16 cellular contexts compared by ENCODE assay signal in genomic region chr1:25166847-25167246, GRCh38.
A peak's percentile ranks its signal among the peaks of the same experiment; 100 is the strongest.
DNase-seq lines count a peak whose midpoint lies in the region; ATAC-seq, FAIRE-seq and TF ChIP-seq lines count a peak whose summit lies in the region.
"Had no signal": no experiment of that assay in that cellular context is flagged by ENCODE, and none has a peak within 500 bp of the region (broad histone marks: within the 10 kb centered on the region; RNA-seq: fewer than 3 reads in every experiment).

No MANE protein-coding gene starts in this region.

- 92% methylated on average over 3 of the region's 4 CpGs for WGBS in A549 (ENCODE audit: missing lambda C conversion rate)
- WGBS in mammary epithelial cell (ENCODE audit: low coverage, missing lambda C conversion rate) = 36% methylated on average over 2 of the region's 4 CpGs
- WGBS in hepatocyte (ENCODE audit: low lambda C conversion rate, missing lambda C conversion rate) = 88% methylated on average over 2 of the region's 4 CpGs

- in situ Hi-C loops in mammary epithelial cell (cut with MboI; ENCODE audit: low sequenced_read_pairs in 2 of 2) = no loop called here

- POLR2A ChIA-PET in A549 (lab: Yijun Ruan, JAX) = no interaction called here
- POLR2A ChIA-PET in Caco-2 (lab: Charles Lee) = no interaction called here

- ATAC-seq in A549 (no peak), GM21576 (IDR thresholded peaks at IDR 0.05; ENCODE audit: unreplicated experiment) (no peak), HG03108 (IDR thresholded peaks at IDR 0.05; ENCODE audit: unreplicated experiment) (no peak), GM19395 (IDR thresholded peaks at IDR 0.05; ENCODE audit: unreplicated experiment) (no peak)
- ATAC-seq: CD8-positive, alpha-beta T cell had no signal

- no peaks in the 10 kb centered on the region for H3K27me3 Mint-ChIP-seq in Caco-2 (ENCODE audit: insufficient read depth, unreplicated experiment)

- H4K20me1 ChIP-seq in mammary epithelial cell (ENCODE audit: insufficient read depth, low read length) (no peaks in the 10 kb centered on the region), hepatocyte (ENCODE audit: insufficient read depth, poor library complexity, severe bottlenecking) (no peaks in the 10 kb centered on the region)

- BruUV-seq in Caco-2 (replicated peaks; lab: Mats Ljungman, UMichigan) = no TSS peak
- no TSS peak for BruUV-seq in mammary epithelial cell (replicated peaks; lab: Mats Ljungman, UMichigan)

- peaks cover 26% of the 10 kb centered on the region for H3K4me1 ChIP-seq in A549
- peaks cover 29% of the 10 kb centered on the region for H3K4me1 ChIP-seq in Caco-2
- peaks cover 13% of the 10 kb centered on the region for H3K4me1 ChIP-seq in mammary epithelial cell (ENCODE audit: insufficient read depth, low read length)
- H3K4me1 ChIP-seq in hepatocyte (ENCODE audit: insufficient read depth) = peaks cover 25% of the 10 kb centered on the region

- no peaks in the 10 kb centered on the region for H3K79me2 ChIP-seq in mammary epithelial cell (ENCODE audit: insufficient read depth, low read length)
- H3K79me2 ChIP-seq in hepatocyte = no peaks in the 10 kb centered on the region

- H3K9me3 ChIP-seq in A549 (no peaks in the 10 kb centered on the region), Caco-2 (no peaks in the 10 kb centered on the region), mammary epithelial cell (replicated peaks; ENCODE audit: insufficient read depth, low read length) (no peaks in the 10 kb centered on the region), hepatocyte (ENCODE audit: low read depth) (no peaks in the 10 kb centered on the region)

- no peaks in the 10 kb centered on the region for H3K27me3 ChIP-seq in Caco-2 (replicated peaks; ENCODE audit: control insufficient read depth, insufficient read depth, low read length)
- no peaks in the 10 kb centered on the region for H3K27me3 ChIP-seq in mammary epithelial cell (ENCODE audit: insufficient read depth, low read length)
- no peaks in the 10 kb centered on the region for H3K27me3 ChIP-seq in hepatocyte

- no peak overlapping the region for H3K9ac ChIP-seq in mammary epithelial cell (ENCODE audit: insufficient read depth, low read length)

- dilution Hi-C loops in mammary epithelial cell (cut with HindIII; ENCODE audit: low sequenced_read_pairs) = no loop called here

- H3K36me3 ChIP-seq in Caco-2 (ENCODE audit: control insufficient read depth, insufficient read depth, low read length) (no peaks in the 10 kb centered on the region; the same call in 1 of the 2 replicates), mammary epithelial cell (ENCODE audit: insufficient read depth, low read length) (no peaks in the 10 kb centered on the region), hepatocyte (replicated peaks; ENCODE audit: insufficient read depth, low read depth) (no peaks in the 10 kb centered on the region)

- no peak for TF ChIP-seq RAD21 in A549 (conservative IDR thresholded peaks at IDR 0.05 in 1 of 2, IDR thresholded peaks at IDR 0.05 in 1 of 2)

- no peak for TF ChIP-seq EP300 in A549 (IDR thresholded peaks at IDR 0.05)

- peaks cover under 1% of the 10 kb centered on the region for H3K9me3 Mint-ChIP-seq in Caco-2 (ENCODE audit: unreplicated experiment)
- H3K9me3 Mint-ChIP-seq: CD8-positive, alpha-beta T cell; GM23338 had no signal

- intact Hi-C loops in Caco-2 (cut with micrococcal nuclease; ENCODE audit: unreplicated experiment) = no loop called here
- intact Hi-C loops in mammary epithelial cell (cut with micrococcal nuclease) = no loop called here

- H3K9me2 ChIP-seq in hepatocyte (replicated peaks; ENCODE audit: insufficient read depth) = no peaks in the 10 kb centered on the region

- no peak for DNase-seq in A549 (ENCODE audit: low read depth in 1 of 2, low spot score in 1 of 2)
- DNase-seq in Caco-2 = no peak
- DNase-seq in mammary epithelial cell = no peak
- DNase-seq in hepatocyte (ENCODE audit: low spot score) = no peak
- DNase-seq in NCI-H446 (lab: John Stamatoyannopoulos, UW) = no peak
- DNase-seq: CD8-positive, alpha-beta T cell; COR-L47; GF-D8; H7 had no signal

- FAIRE-seq in A549 (lab: Jason Lieb, UNC) = no peak
- FAIRE-seq: GM19239 had no signal

- H3K4me3 ChIP-seq in A549 (no peak overlapping the region), Caco-2 (ENCODE audit: low read depth, low read length) (no peak overlapping the region), mammary epithelial cell (replicated peaks in 1 of 3; ENCODE audit: insufficient read depth in 1 of 3, low read depth in 2 of 3, low read length in 3 of 3) (no peak overlapping the region), hepatocyte (no peak overlapping the region)
- H3K4me3 ChIP-seq: GM23338 had no signal

- CTCF ChIA-PET in A549 (lab: Yijun Ruan, JAX) = no interaction called here
- CTCF ChIA-PET in Caco-2 (lab: Charles Lee) = interaction anchor here (0.6 to 1.6 kb wide), 2 partner anchors 38 to 231 kb away, joined by 3 to 4 read pairs; no protein-coding TSS in a partner anchor
- CTCF ChIA-PET in mammary epithelial cell (lab: Charles Lee; ENCODE audit: low non-redundant PET) = no interaction called here

- H2AFZ ChIP-seq in mammary epithelial cell (ENCODE audit: low read depth, low read length) (peak overlapping the region; percentile 72), hepatocyte (no peak overlapping the region)

- TF ChIP-seq POLR2A in A549 (IDR thresholded peaks at IDR 0.05; ENCODE audit: low read length) = no peak

- H3K27ac ChIP-seq in A549 = peak overlapping the region; percentile 47 to 69; a peak in 5 of 6 replicates
- no peak overlapping the region for H3K27ac ChIP-seq in mammary epithelial cell (ENCODE audit: insufficient read depth, low read depth, low read length)
- peak overlapping the region; percentile 77 for H3K27ac ChIP-seq in hepatocyte

- peaks cover 32% of the 10 kb centered on the region for H3K4me1 Mint-ChIP-seq in Caco-2 (ENCODE audit: low read depth, unreplicated experiment)
- H3K4me1 Mint-ChIP-seq: B cell, CD14-positive monocyte had no signal

- H3K27ac Mint-ChIP-seq in Caco-2 (ENCODE audit: unreplicated experiment) = peak overlapping the region; percentile 82
- H3K27ac Mint-ChIP-seq: B cell; CD14-positive monocyte; CD8-positive, alpha-beta T cell; GM23338 had no signal

- H3K4me3 Mint-ChIP-seq in Caco-2 (ENCODE audit: unreplicated experiment) = no peak overlapping the region
- H3K4me3 Mint-ChIP-seq: B cell; CD14-positive monocyte; CD8-positive, alpha-beta T cell; GM23338 had no signal

- H3K4me2 ChIP-seq in A549 (peak overlapping the region; percentile 61), mammary epithelial cell (ENCODE audit: insufficient read depth, low read depth, low read length) (peak overlapping the region; percentile 51), hepatocyte (peak overlapping the region; percentile 59)
- H3K4me2 ChIP-seq: GM23338 had no signal

- no peaks in the 10 kb centered on the region for H3K36me3 Mint-ChIP-seq in Caco-2 (ENCODE audit: insufficient read depth, unreplicated experiment)
- H3K36me3 Mint-ChIP-seq: CD14-positive monocyte; CD8-positive, alpha-beta T cell had no signal

- TF ChIP-seq CTCF in A549 (IDR thresholded peaks at IDR 0.05) = no peak
- TF ChIP-seq CTCF in Caco-2 (IDR thresholded peaks at IDR 0.05; ENCODE audit: insufficient read depth in 1 of 2, low read depth in 1 of 2, low read length in 1 of 2, severe bottlenecking in 1 of 2, unreplicated experiment in 1 of 2) = no peak
- no peak for TF ChIP-seq CTCF in mammary epithelial cell (conservative IDR thresholded peaks at IDR 0.05 in 1 of 2, IDR thresholded peaks at IDR 0.05 in 1 of 2; ENCODE audit: extremely low read depth in 1 of 2, insufficient read depth in 1 of 2, low read depth in 1 of 2, low read length in 2 of 2)
- no peak for TF ChIP-seq CTCF in hepatocyte (IDR thresholded peaks at IDR 0.05; ENCODE audit: poor library complexity)

TF ChIP-seq in A549, 52 proteins besides CTCF, POLR2A, EP300 and RAD21:
- TF ChIP-seq SREBF2 (IDR thresholded peaks at IDR 0.05) (no peak), TP53 (CRISPR knock-in tag; IDR thresholded peaks at IDR 0.05) (no peak), HEYL (CRISPR knock-in tag; IDR thresholded peaks at IDR 0.05) (no peak), FOSL2 (IDR thresholded peaks at IDR 0.05) (no peak), FOSL2 (CRISPR knock-in tag; IDR thresholded peaks at IDR 0.05) (no peak), E2F6 (IDR thresholded peaks at IDR 0.05; ENCODE audit: borderline replicate concordance, low read depth) (no peak), EHF (CRISPR knock-in tag; IDR thresholded peaks at IDR 0.05) (no peak)
